In genomic region chr5:95221234-95221633, GRCh38 we compare ENCODE assay signal across 17 cellular contexts.
DNase-seq lines count a peak whose midpoint lies in the region; ATAC-seq, FAIRE-seq and TF ChIP-seq lines count a peak whose summit lies in the region.
"Had no signal": no experiment of that assay in that cellular context is flagged by ENCODE, and none has a peak within 500 bp of the region (broad histone marks: within the 10 kb centered on the region; RNA-seq: fewer than 3 reads in every experiment).

No MANE protein-coding gene starts in this region.

- no peak overlapping the region for H3K4me2 ChIP-seq in GM12878 (ENCODE audit: control insufficient read depth, insufficient read depth)

- no peak overlapping the region for H3K4me3 Mint-ChIP-seq in CD8-positive, alpha-beta memory T cell
- H3K4me3 Mint-ChIP-seq: CD4-positive, alpha-beta memory T cell; HFFc6 had no signal

- POLR2A ChIA-PET in GM12878 (lab: Charles Lee) = no interaction called here
- POLR2A ChIA-PET in CD8-positive, alpha-beta memory T cell (lab: Charles Lee) = no interaction called here

- H3K27ac ChIP-seq in GM12878 (ENCODE audit: control insufficient read depth, insufficient read depth) = no peak overlapping the region
- H3K27ac ChIP-seq in CD8-positive, alpha-beta memory T cell (ENCODE audit: low read depth, low read length) = no peak overlapping the region

- RAD21 ChIA-PET in GM12878 (lab: Charles Lee; ENCODE audit: unreplicated experiment) = no interaction called here

- peaks cover 0 to 2% (median 0%) of the 10 kb centered on the region in 5 donors for H3K9me3 Mint-ChIP-seq in CD8-positive, alpha-beta memory T cell
- H3K9me3 Mint-ChIP-seq: CD4-positive, alpha-beta memory T cell; HFFc6 had no signal

- H3K4me1 Mint-ChIP-seq in CD8-positive, alpha-beta memory T cell = no peaks in the 10 kb centered on the region
- H3K4me1 Mint-ChIP-seq: CD4-positive, alpha-beta memory T cell had no signal

- no peaks in the 10 kb centered on the region for H3K27me3 ChIP-seq in GM12878 (replicated peaks in 1 of 2; ENCODE audit: control insufficient read depth in 2 of 2, insufficient read depth in 2 of 2, low read length in 1 of 2)
- H3K27me3 ChIP-seq in CD8-positive, alpha-beta memory T cell (ENCODE audit: insufficient read depth, low read length, poor library complexity, severe bottlenecking) = no peaks in the 10 kb centered on the region

- H4K20me1 ChIP-seq in GM12878 (ENCODE audit: control insufficient read depth, insufficient read depth) = no peaks in the 10 kb centered on the region

- H3K4me1 ChIP-seq in GM12878 (ENCODE audit: control insufficient read depth, insufficient read depth, low read length) = no peaks in the 10 kb centered on the region
- no peaks in the 10 kb centered on the region for H3K4me1 ChIP-seq in CD8-positive, alpha-beta memory T cell (ENCODE audit: insufficient read depth, low read length)
- H3K4me1 ChIP-seq: HAP-1 had no signal

- peaks cover 0 to 2% of the 10 kb centered on the region in 2 donors for H3K27me3 Mint-ChIP-seq in CD8-positive, alpha-beta memory T cell
- H3K27me3 Mint-ChIP-seq: CD4-positive, alpha-beta memory T cell had no signal

- TF ChIP-seq POLR2A in GM12878 (IDR thresholded peaks at IDR 0.05; ENCODE audit: low read depth, low read length) = no peak

- intact Hi-C loops in GM12878 (cut with micrococcal nuclease; ENCODE audit: unreplicated experiment) = no loop called here

- H2AFZ ChIP-seq in GM12878 (ENCODE audit: control insufficient read depth, low read depth, low read length) = no peak overlapping the region

- H3K36me3 ChIP-seq in GM12878 (ENCODE audit: control insufficient read depth in 2 of 2, insufficient read depth in 2 of 2, low read length in 1 of 2) = no peaks in the 10 kb centered on the region
- H3K36me3 ChIP-seq in CD8-positive, alpha-beta memory T cell (ENCODE audit: insufficient read depth, low read length) = no peaks in the 10 kb centered on the region
- H3K36me3 ChIP-seq: HAP-1 had no signal

- TF ChIP-seq EP300 in GM12878 (IDR thresholded peaks at IDR 0.05; ENCODE audit: borderline replicate concordance in 1 of 2, control insufficient read depth in 1 of 2, low read depth in 2 of 2, low read length in 2 of 2) = no peak

- 0% methylated on average over 2 of the region's 2 CpGs for whole genome bisulfite sequencing in GM12878 (ENCODE audit: insufficient coverage, insufficient replicate concordance, low lambda C conversion rate, missing lambda C conversion rate)

- ATAC-seq in GM12878 = peak; percentile 34; the same call in 1 of the 3 replicates

- DNase-seq in G401 (ENCODE audit: low spot score) (peak; percentile 51), GM18507 (ENCODE audit: extremely low spot score, insufficient read length, low read depth) (no peak), NAMALWA (ENCODE audit: low spot score) (peak; percentile 36), GM12878 (ENCODE audit: low read depth, low spot score) (no peak), frontal cortex (ENCODE audit: low spot score in 2 of 2) (no peak), NCI-H1092 treated with DMSO at 0.1 percent for 48 hours (lab: John Stamatoyannopoulos, UW) (no peak)
- no peak for DNase-seq in CD8-positive, alpha-beta memory T cell
- DNase-seq: CD4-positive, alpha-beta memory T cell; DMS153; DND-41; GDM1; GOT3; HFFc6 had no signal

- H3K36me3 Mint-ChIP-seq in CD8-positive, alpha-beta memory T cell = no peaks in the 10 kb centered on the region
- H3K36me3 Mint-ChIP-seq: CD4-positive, alpha-beta memory T cell had no signal

- no peaks in the 10 kb centered on the region for H3K79me2 ChIP-seq in GM12878 (ENCODE audit: control insufficient read depth, insufficient read depth, low read length)

- no peak overlapping the region for H3K27ac Mint-ChIP-seq in CD8-positive, alpha-beta memory T cell
- H3K27ac Mint-ChIP-seq: CD4-positive, alpha-beta memory T cell; HFFc6 had no signal

- BruUV-seq in GM12878 (replicated peaks; lab: Mats Ljungman, UMichigan) = no TSS peak

- no peak overlapping the region for H3K4me3 ChIP-seq in GM12878
- H3K4me3 ChIP-seq in CD8-positive, alpha-beta memory T cell (ENCODE audit: low read length) = no peak overlapping the region
- H3K4me3 ChIP-seq: HAP-1 had no signal

- SMC1A ChIA-PET in GM12878 (lab: Charles Lee; ENCODE audit: uncharacterized antibody, unreplicated experiment) = interaction anchor here (0.9 kb wide), 1 partner anchor 20 kb away, joined by 4 read pairs; no protein-coding TSS in a partner anchor

- peak; percentile 15 for FAIRE-seq in GM18507 (lab: Jason Lieb, UNC)
- no peak for FAIRE-seq in GM12878 (lab: Jason Lieb, UNC)
- no peak for FAIRE-seq in frontal cortex (lab: Jason Lieb, UNC)
- FAIRE-seq: D721Med, GM12891, H54 had no signal

- CTCF ChIA-PET in GM12878 (lab: Yijun Ruan, JAX) = no interaction called here
- CTCF ChIA-PET in CD8-positive, alpha-beta memory T cell (lab: Charles Lee) = no interaction called here

- in situ Hi-C loops in G401 (cut with HindIII; ENCODE audit: low sequenced_read_pairs) (no loop called here), GM12878 (cut with MboI) (no loop called here)

- no peak for TF ChIP-seq CTCF in GM12878 (IDR thresholded peaks at IDR 0.05 in 2 of 3, conservative IDR thresholded peaks at IDR 0.05 in 1 of 3; ENCODE audit: control insufficient read depth in 2 of 3, extremely low read depth in 1 of 3, insufficient read depth in 1 of 3, low read depth in 3 of 3, low read length in 3 of 3)

- H3K9me3 ChIP-seq in GM12878 (replicated peaks; ENCODE audit: control insufficient read depth, insufficient read depth, low read length) = no peaks in the 10 kb centered on the region; the same call in 2 of the 3 replicates
- no peaks in the 10 kb centered on the region for H3K9me3 ChIP-seq in CD8-positive, alpha-beta memory T cell (ENCODE audit: low read length)
- H3K9me3 ChIP-seq: HAP-1 had no signal

- no peak for TF ChIP-seq RAD21 in GM12878 (IDR thresholded peaks at IDR 0.05; ENCODE audit: insufficient read depth, low read depth, low read length)

- no peak overlapping the region for H3K9ac ChIP-seq in GM12878 (ENCODE audit: control insufficient read depth, insufficient read depth, low read length)

TF ChIP-seq in GM12878, 131 proteins besides CTCF, POLR2A, EP300 and RAD21 (continues in another document):
- TF ChIP-seq ZBTB40 (IDR thresholded peaks at IDR 0.05; ENCODE audit: borderline replicate concordance) (no peak), MYC (IDR thresholded peaks at IDR 0.05; ENCODE audit: insufficient read depth, insufficient read length, insufficient replicate concordance, low read length, severe bottlenecking) (no peak), ZBTB11 (CRISPR knock-in tag; IDR thresholded peaks at IDR 0.05) (no peak)

Comparison
In these comparisons a context has a peak if more than half of its experiments do, and no peak if none do; other contexts are left out.
1. DNase-seq: peak in G401 (single experiment) and NAMALWA (single experiment); none in GM18507 (single experiment), GM12878 (single experiment), frontal cortex (0 of 2), CD8-positive, alpha-beta memory T cell (0 of 5) and NCI-H1092 treated with DMSO at 0.1 percent for 48 hours (single experiment).